ENCODE assay signal across 18 cellular contexts in genomic region chr1:85144351-85144750, GRCh38. TPM values are rescaled to one million over a fixed set of nuclear protein-coding genes. Genes with fewer than 3 reads are reported as not detected.
DNase-seq lines count a peak whose midpoint lies in the region; ATAC-seq and TF ChIP-seq lines count a peak whose summit lies in the region.
"Had no signal": no experiment of that assay in that cellular context is flagged by ENCODE, and none has a peak within 500 bp of the region (broad histone marks: within the 10 kb centered on the region; RNA-seq: fewer than 3 reads in every experiment).

No MANE protein-coding gene starts in this region.

- peaks cover 2% of the 10 kb centered on the region for H3K27me3 Mint-ChIP-seq in brain

- H3K4me3 Mint-ChIP-seq in brain = no peak overlapping the region
- H3K4me3 Mint-ChIP-seq: CD4-positive, CD25-positive, alpha-beta regulatory T cell had no signal

- H3K9me3 ChIP-seq in HUES48 (ENCODE audit: control insufficient read depth, insufficient read depth, low read length) (no peaks in the 10 kb centered on the region), mucosa of descending colon (no peaks in the 10 kb centered on the region)
- H3K9me3 ChIP-seq: HAP-1, Peyer's patch, SK-N-SH had no signal

- DNase-seq in ELF-1 (ENCODE audit: low read depth, low spot score) = peak; percentile 47
- peak in 1 of 3 donors; percentile 36 for DNase-seq in mucosa of descending colon
- DNase-seq in HuH-7.5 (ENCODE audit: low spot score) = no peak
- DNase-seq in NCI-H1930 (lab: John Stamatoyannopoulos, UW) = no peak
- DNase-seq: ACHN; CD4-positive, CD25-positive, alpha-beta regulatory T cell; NCI-H1092; NCI-H446 treated with DMSO at 0.1 percent for 48 hours; NCI-H774; Peyer's patch; Right ventricle myocardium superior; SK-N-SH had no signal

- no peaks in the 10 kb centered on the region for H3K4me1 Mint-ChIP-seq in brain

- H3K4me1 ChIP-seq in HUES48 (ENCODE audit: control insufficient read depth, insufficient read depth, low read length) (peaks cover 28% of the 10 kb centered on the region), mucosa of descending colon (ENCODE audit: low read depth) (no peaks in the 10 kb centered on the region)
- H3K4me1 ChIP-seq: Peyer's patch had no signal

- H3K36me3 Mint-ChIP-seq in brain = no peaks in the 10 kb centered on the region
- H3K36me3 Mint-ChIP-seq: CD4-positive, CD25-positive, alpha-beta regulatory T cell had no signal

- H3K4me3 ChIP-seq in HUES48 (ENCODE audit: low read depth, low read length) (no peak overlapping the region), mucosa of descending colon (no peak overlapping the region)
- H3K4me3 ChIP-seq: HAP-1, Peyer's patch had no signal

- H3K9me3 Mint-ChIP-seq in brain = no peaks in the 10 kb centered on the region

- H3K27ac ChIP-seq in HUES48 (ENCODE audit: low read depth, low read length) = peak overlapping the region; percentile 66
- H3K27ac ChIP-seq: KMS-11, Peyer's patch had no signal

- intact Hi-C loops in mucosa of descending colon (cut with DNase I, micrococcal nuclease) = no loop called here

- H3K27me3 ChIP-seq in HUES48 (ENCODE audit: control insufficient read depth, insufficient read depth, low read length) = no peaks in the 10 kb centered on the region
- H3K27me3 ChIP-seq: Peyer's patch had no signal

- H3K36me3 ChIP-seq in HUES48 (ENCODE audit: control insufficient read depth, insufficient read depth, low read length) (no peaks in the 10 kb centered on the region), mucosa of descending colon (ENCODE audit: low read depth) (no peaks in the 10 kb centered on the region)
- H3K36me3 ChIP-seq: HAP-1, Peyer's patch had no signal

- H3K27ac Mint-ChIP-seq in brain = peak overlapping the region in 3 of 5 experiments; percentile 6 to 52 (median 15)
- H3K27ac Mint-ChIP-seq: CD4-positive, CD25-positive, alpha-beta regulatory T cell had no signal

- no peak overlapping the region for H3K9ac ChIP-seq in HUES48 (ENCODE audit: low read depth, low read length)
- H3K9ac ChIP-seq: KMS-11, SK-N-SH had no signal

- TF ChIP-seq CTCF in brain (conservative IDR thresholded peaks at IDR 0.05) = no peak
- TF ChIP-seq CTCF in mucosa of descending colon (IDR thresholded peaks at IDR 0.05) = no peak

- ATAC-seq in mucosa of descending colon (peak; percentile 34), GM19455 (IDR thresholded peaks at IDR 0.05; ENCODE audit: unreplicated experiment) (no peak), GM18907 (IDR thresholded peaks at IDR 0.05; ENCODE audit: unreplicated experiment) (no peak)

RNA-seq across cellular contexts. Expression of gene SYDE2, which starts 56.5 kb away (rescaled TPM):
- polyA plus RNA-seq in brain (ENCODE audit: insufficient read depth, low read depth, low replicate concordance) = 0.49 TPM
- total RNA-seq in mucosa of descending colon = 10 to 100 TPM in 1 of 3 donors, 1 to 10 TPM in 2; 9.0 to 42.1 (median 9.9) TPM
- polyA plus RNA-seq: SK-N-SH had no signal
